1 cellular context compared by ENCODE assay signal in the genomic region with DNA sequence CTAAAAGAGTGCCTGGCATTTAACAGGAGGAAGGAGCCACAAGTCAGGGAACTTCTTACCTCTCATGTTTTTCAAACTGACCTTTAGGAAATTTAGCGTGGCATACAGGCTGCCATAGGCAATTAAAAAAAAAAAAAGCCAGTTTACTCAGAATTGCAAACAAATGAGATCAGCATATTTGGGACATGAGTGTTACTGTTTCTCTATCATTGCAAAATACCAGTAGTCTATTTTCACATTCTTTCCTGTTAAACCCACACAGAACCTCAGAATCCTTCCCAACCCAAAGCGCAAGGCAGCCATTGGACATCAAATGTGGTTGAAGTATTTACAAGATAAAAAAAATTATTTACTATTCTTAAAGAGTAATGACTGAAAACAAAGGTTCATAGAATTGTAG.
TF ChIP-seq lines count a peak whose summit lies in the region.

No MANE protein-coding gene starts in this region.

TF ChIP-seq in HepG2, 621 proteins besides CTCF, POLR2A, EP300 and RAD21 (continued from another document):
- TF ChIP-seq ARID3A (IDR thresholded peaks at IDR 0.05; ENCODE audit: low read depth, low read length) (peak; percentile 51; the same call in 1 of the 2 replicates), E2F2 (CRISPR knock-in tag; IDR thresholded peaks at IDR 0.05; ENCODE audit: borderline replicate concordance) (no peak), SRSF9 (IDR thresholded peaks at IDR 0.05; ENCODE audit: borderline replicate concordance, insufficient read depth, low read depth, low read length, poor library complexity, severe bottlenecking) (no peak), ZNF501 (CRISPR knock-in tag; IDR thresholded peaks at IDR 0.05) (no peak), ZNF672 (CRISPR knock-in tag; IDR thresholded peaks at IDR 0.05) (no peak), TEAD3 (CRISPR knock-in tag; optimal IDR thresholded peaks at IDR 0.05; ENCODE audit: borderline replicate concordance) (peak; percentile 37), CEBPB (IDR thresholded peaks at IDR 0.05; ENCODE audit: borderline replicate concordance, low read depth, low read length) (peak; percentile 50; the same call in 1 of the 2 replicates), ZSCAN9 (CRISPR knock-in tag; IDR thresholded peaks at IDR 0.05; ENCODE audit: borderline replicate concordance) (no peak)
- TF ChIP-seq, protein P1, sequence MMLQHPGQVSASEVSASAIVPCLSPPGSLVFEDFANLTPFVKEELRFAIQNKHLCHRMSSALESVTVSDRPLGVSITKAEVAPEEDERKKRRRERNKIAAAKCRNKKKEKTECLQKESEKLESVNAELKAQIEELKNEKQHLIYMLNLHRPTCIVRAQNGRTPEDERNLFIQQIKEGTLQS (CRISPR knock-in tag; IDR thresholded peaks at IDR 0.05), result 0 out of 2 replicates have a peak, but pooled peaks have one; percentile 23
